ENCODE assay signal across 7 cellular contexts in the genomic region with DNA sequence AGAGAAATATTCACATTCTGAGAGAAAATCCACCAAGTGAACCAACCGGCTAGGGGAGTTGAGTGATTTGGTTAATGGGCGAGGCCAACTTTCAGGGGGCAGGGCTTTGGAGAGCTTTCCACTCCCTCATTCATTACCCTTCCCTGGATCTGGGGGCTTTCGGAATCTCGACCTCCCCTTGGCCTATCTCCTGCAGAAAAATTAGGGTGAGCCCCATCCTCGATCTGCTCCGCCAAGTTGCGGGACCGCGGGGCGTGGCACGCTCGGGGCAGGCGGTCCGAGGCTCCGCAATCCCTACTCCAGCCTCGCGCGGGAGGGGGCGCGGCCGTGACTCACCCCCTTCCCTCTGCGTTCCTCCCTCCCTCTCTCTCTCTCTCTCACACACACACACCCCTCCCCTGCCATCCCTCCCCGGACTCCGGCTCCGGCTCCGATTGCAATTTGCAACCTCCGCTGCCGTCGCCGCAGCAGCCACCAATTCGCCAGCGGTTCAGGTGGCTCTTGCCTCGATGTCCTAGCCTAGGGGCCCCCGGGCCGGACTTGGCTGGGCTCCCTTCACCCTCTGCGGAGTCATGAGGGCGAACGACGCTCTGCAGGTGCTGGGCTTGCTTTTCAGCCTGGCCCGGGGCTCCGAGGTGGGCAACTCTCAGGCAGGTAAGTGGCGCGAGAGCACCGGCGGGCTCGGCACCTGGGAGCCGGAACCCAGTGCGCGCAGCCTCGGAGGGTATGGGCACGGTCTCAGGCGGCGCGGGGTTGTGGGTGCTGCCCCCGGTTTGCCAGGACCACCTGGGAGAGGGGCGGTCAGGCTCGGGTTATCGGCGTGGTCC. TPM values are rescaled to one million over a fixed set of nuclear protein-coding genes. Genes with fewer than 3 reads are reported as not detected.
A peak's percentile ranks its signal among the peaks of the same experiment; 100 is the strongest.
DNase-seq lines count a peak whose midpoint lies in the region; TF ChIP-seq lines count a peak whose summit lies in the region.

A gene (plus strand): TSS at position 437 of the 827 bp plus-strand sequence. CDS start 136 bp downstream, at position 573.

- H3K4me1 ChIP-seq in HUES64 (ENCODE audit: insufficient read depth, low read length) (peaks cover 17% of the 10 kb centered on the region; the same call in 1 of the 2 replicates), SJSA1 (replicated peaks) (peaks cover 20% of the 10 kb centered on the region), testis (peaks cover 7% of the 10 kb centered on the region)

- under 1% methylated on average over 58 of the region's 59 CpGs for WGBS in HUES64
- 1 to 2% methylated on average over 15 to 54 of the region's 59 CpGs for WGBS in testis, 2 donors

- TF ChIP-seq CTCF in GM12875 (IDR thresholded peaks at IDR 0.05; ENCODE audit: borderline replicate concordance, insufficient read depth, low read depth, low read length): no peak
- no peak for TF ChIP-seq CTCF in testis (IDR thresholded peaks at IDR 0.05)

- intact Hi-C loops in testis (cut with DNase I; ENCODE audit: low total_unique reads): no loop called here

- peaks cover 2% of the 10 kb centered on the region; the same call in 1 of the 2 replicates for H3K9me3 ChIP-seq in HUES64 (ENCODE audit: insufficient read depth, low read depth, low read length)
- H3K9me3 ChIP-seq in SJSA1 (replicated peaks): no peaks in the 10 kb centered on the region
- H3K9me3 ChIP-seq in testis: no peaks in the 10 kb centered on the region

- H3K36me3 ChIP-seq in HUES64 (ENCODE audit: insufficient read depth, low read length) (peaks cover 11% of the 10 kb centered on the region), SJSA1 (no peaks in the 10 kb centered on the region), testis (ENCODE audit: low read depth, missing control alignments) (no peaks in the 10 kb centered on the region)

- H3K4me3 ChIP-seq in GM12875 (ENCODE audit: low read depth, low read length): peak within 1 kb of the TSS; percentile 41
- H3K4me3 ChIP-seq in HUES64 (ENCODE audit: low read length): peak within 1 kb of the TSS; percentile 84
- H3K4me3 ChIP-seq in SJSA1: peak within 1 kb of the TSS; percentile 41
- H3K4me3 ChIP-seq in testis: peak within 1 kb of the TSS; percentile 39 to 42

- H3K27ac ChIP-seq in HUES64 (ENCODE audit: low read depth, low read length) (peak within 1 kb of the TSS; percentile 93), SJSA1 (no peak within 1 kb of the TSS), testis (no peak within 1 kb of the TSS)

- DNase-seq in SJSA1 (ENCODE audit: low read depth in 1 of 2, low spot score in 2 of 2): peak; percentile 79 to 83
- DNase-seq in activated naive CD4-positive, alpha-beta T cell treated with anti-CD3 and anti-CD28 coated beads, Interleukin-2, amount 50 U/mL, for 16 hours: peak; percentile 69
- DNase-seq in globus pallidus (ENCODE audit: low spot score): peak; percentile 88
- DNase-seq in occipital lobe (lab: John Stamatoyannopoulos, UW): peak; percentile 61
- peak; percentile 29 for DNase-seq in testis

- TF ChIP-seq POLR2A in testis (IDR thresholded peaks at IDR 0.05): no peak

- peak within 1 kb of the TSS; percentile 82 for H3K9ac ChIP-seq in HUES64 (ENCODE audit: low read depth, low read length)

- H3K27me3 ChIP-seq in HUES64 (ENCODE audit: insufficient read depth, low read length) (no peaks in the 10 kb centered on the region; the same call in 1 of the 2 replicates), SJSA1 (replicated peaks) (peaks cover 10% of the 10 kb centered on the region; the same call in 1 of the 2 replicates), testis (no peaks in the 10 kb centered on the region)

RNA-seq across cellular contexts. Expression of the gene that starts here (rescaled TPM):
- polyA plus RNA-seq in HUES64 (2013, experiment 1 of 2): 21.1 TPM
- 26.2 TPM for polyA plus RNA-seq in HUES64 (2013, experiment 2 of 2)
- total RNA-seq in SJSA1 (2014; rRNA removed; shearing (Covaris generic)): not detected in 2 replicates
- 2.2 TPM for total RNA-seq in occipital lobe
- total RNA-seq in testis: 1 to 10 TPM; 3.3 to 9.8 TPM
- polyA plus RNA-seq in testis (ENCODE audit: insufficient read depth, low read depth, low replicate concordance): 6.1 TPM

Comparison
In these comparisons a context has a peak if more than half of its experiments do, and no peak if none do; other contexts are left out.
1. Peak in DNase-seq and H3K4me3 ChIP-seq in SJSA1; RNA of the gene not detected or under 1 TPM.
2. DNase-seq: peak in every context shown above with its lines; median percentile 88 in globus pallidus; 81 in SJSA1; 69 in activated naive CD4-positive, alpha-beta T cell treated with anti-CD3 and anti-CD28 coated beads, Interleukin-2, amount 50 U/mL, for 16 hours; 61 in occipital lobe; 29 in testis.